ENCODE assay signal across 8 cellular contexts in genomic region chr19:19193926-19194325, GRCh38. TPM values are rescaled to one million over a fixed set of nuclear protein-coding genes. Genes with fewer than 3 reads are reported as not detected.
DNase-seq lines count a peak whose midpoint lies in the region; ATAC-seq and TF ChIP-seq lines count a peak whose summit lies in the region.
"Had no signal": no experiment of that assay in that cellular context is flagged by ENCODE, and none has a peak within 500 bp of the region (broad histone marks: within the 10 kb centered on the region; RNA-seq: fewer than 3 reads in every experiment).

No MANE protein-coding gene starts in this region.

- H3K36me3 ChIP-seq in right atrium auricular region (peaks cover 21% of the 10 kb centered on the region), uterus (no peaks in the 10 kb centered on the region)

- no peak for TF ChIP-seq CTCF in right atrium auricular region (IDR thresholded peaks at IDR 0.05)
- no peak for TF ChIP-seq CTCF in epithelial cell of esophagus (IDR thresholded peaks at IDR 0.05; ENCODE audit: insufficient read depth, low read depth, low read length, missing control alignments)
- no peak for TF ChIP-seq CTCF in uterus (IDR thresholded peaks at IDR 0.05)

- H3K4me1 ChIP-seq in right cardiac atrium (ENCODE audit: control insufficient read depth, insufficient read depth, low read length): peaks cover 6% of the 10 kb centered on the region
- peaks cover 0 to 48% of the 10 kb centered on the region in 2 donors for H3K4me1 ChIP-seq in right atrium auricular region
- H3K4me1 ChIP-seq in uterus: peaks cover 0 to 25% of the 10 kb centered on the region in 2 donors

- H3K27ac ChIP-seq in right cardiac atrium (ENCODE audit: low read length) (peak overlapping the region; percentile 46), right atrium auricular region (no peak overlapping the region), uterus (peak overlapping the region; percentile 31 to 100)

- 63% methylated on average over 5 of the region's 5 CpGs for WGBS in right cardiac atrium

- H3K27me3 ChIP-seq in right cardiac atrium (ENCODE audit: control insufficient read depth, insufficient read depth): no peaks in the 10 kb centered on the region
- H3K27me3 ChIP-seq in right atrium auricular region: no peaks in the 10 kb centered on the region
- no peaks in the 10 kb centered on the region for H3K27me3 ChIP-seq in uterus

- intact Hi-C loops in right cardiac atrium (cut with DNase I) (loop anchor here in 1 of 4 donors (10.0 kb wide), 1 partner anchor 131 kb away; the partner anchor contains the start of genes MAU2 and SUGP1), uterus (cut with DNase I; ENCODE audit: low total_unique reads) (no loop called here)

- ATAC-seq in right cardiac atrium (no peak), GM19324 (IDR thresholded peaks at IDR 0.05; ENCODE audit: low FRiP score, unreplicated experiment) (no peak), GM18517 (IDR thresholded peaks at IDR 0.05; ENCODE audit: unreplicated experiment) (no peak)

- TF ChIP-seq POLR2A in uterus (IDR thresholded peaks at IDR 0.05): no peak

- H3K9me3 ChIP-seq in right cardiac atrium (ENCODE audit: control insufficient read depth, low read length) (no peaks in the 10 kb centered on the region), right atrium auricular region (no peaks in the 10 kb centered on the region), uterus (no peaks in the 10 kb centered on the region)

- H3K4me3 ChIP-seq in right cardiac atrium (ENCODE audit: low read length) (no peak overlapping the region), right atrium auricular region (peak overlapping the region in 1 of 2 donors; percentile 3), epithelial cell of esophagus (ENCODE audit: low read length) (peak overlapping the region; percentile 98), uterus (no peak overlapping the region)

- DNase-seq in right cardiac atrium (no peak), right atrium auricular region (ENCODE audit: low spot score) (no peak), epithelial cell of esophagus (ENCODE audit: low read depth) (no peak), uterus (no peak)
- DNase-seq: DMS153, GOT3 had no signal

RNA-seq across cellular contexts. Expression of gene RFXANK, which starts 1.9 kb away (rescaled TPM):
- total RNA-seq in right cardiac atrium: 10 to 100 TPM; 35.2 to 46.1 (median 44.7) TPM
- 55.0 TPM for polyA plus RNA-seq in right cardiac atrium
- total RNA-seq in right atrium auricular region: 10 to 100 TPM; 20.1 to 36.6 TPM
- total RNA-seq in uterus: 10 to 100 TPM; 24.4 to 60.2 (median 53.8) TPM

RNA-seq across cellular contexts. Expression of gene BORCS8, which starts 2.0 kb away (rescaled TPM):
- total RNA-seq in right cardiac atrium: 10 to 100 TPM; 27.5 to 33.2 (median 31.3) TPM
- 30.3 TPM for polyA plus RNA-seq in right cardiac atrium
- 10 to 100 TPM; 16.5 to 20.0 TPM for total RNA-seq in right atrium auricular region
- total RNA-seq in uterus: 10 to 100 TPM in 1 of 4 donors, 1 to 10 TPM in 1, under 1 TPM in 1, not detected in 1; 0.26 to 28.4 (median 4.0) TPM

RNA-seq across cellular contexts. Expression of gene NR2C2AP, which starts 9.3 kb away (rescaled TPM):
- total RNA-seq in right cardiac atrium (1 to 10 TPM; 6.4 to 10.0 (median 6.7) TPM), right atrium auricular region (1 to 10 TPM; 4.3 to 8.1 TPM), uterus (10 to 100 TPM in 2 of 4 donors, 1 to 10 TPM in 1, under 1 TPM in 1; 0.77 to 16.0 (median 8.5) TPM)
- 8.1 TPM for polyA plus RNA-seq in right cardiac atrium

RNA-seq across cellular contexts. Expression of gene NCAN, which starts 17.8 kb away (rescaled TPM):
- total RNA-seq in right cardiac atrium (not detected), right atrium auricular region (not detected), uterus (under 1 TPM in 1 of 4 donors, not detected in 3; 0.21 TPM)
- not detected for polyA plus RNA-seq in right cardiac atrium

RNA-seq across cellular contexts. Expression of gene MEF2B, which starts 23.9 kb away (rescaled TPM):
- total RNA-seq in right cardiac atrium (1 to 10 TPM in 1 of 4 donors, under 1 TPM in 3; 0.42 to 1.1 (median 0.47) TPM), right atrium auricular region (not detected), uterus (1 to 10 TPM in 1 of 4 donors, under 1 TPM in 1, not detected in 2; 0.55 to 2.0 TPM)
- 0.23 TPM for polyA plus RNA-seq in right cardiac atrium

Comparison
In these comparisons a context has a peak if more than half of its experiments do, and no peak if none do; other contexts are left out.
1. H3K27ac ChIP-seq: peak in right cardiac atrium (single experiment) and uterus (2 of 2); none in right atrium auricular region (0 of 2).